ENCODE assay signal across 8 cellular contexts in genomic region chr9:132768932-132769894, GRCh38.
A peak's percentile ranks its signal among the peaks of the same experiment; 100 is the strongest.
DNase-seq lines count a peak whose midpoint lies in the region; ATAC-seq and TF ChIP-seq lines count a peak whose summit lies in the region.

No MANE protein-coding gene starts in this region.

- no peaks in the 10 kb centered on the region for H4K20me1 ChIP-seq in MM.1S (ENCODE audit: insufficient read depth, low read length)

- H3K9ac ChIP-seq in MM.1S (ENCODE audit: low read length) (peak overlapping the region; percentile 30; the same call in 1 of the 2 replicates), iPS-20b (ENCODE audit: low read depth, low read length) (peak overlapping the region; percentile 86; the same call in 1 of the 2 replicates)

- peak overlapping the region; percentile 91 for H3K4me2 ChIP-seq in MM.1S (ENCODE audit: low read depth, low read length)

- WGBS in body of pancreas, 2 donors, result 1% methylated on average over 24 to 25 of the region's 25 CpGs
- 0 to 1% (median 1%) methylated on average over 25 of the region's 25 CpGs for WGBS in spleen, 5 donors

- peak; percentile 40 for TF ChIP-seq CTCF in MM.1S (IDR thresholded peaks at IDR 0.05; ENCODE audit: low read length)
- TF ChIP-seq CTCF in body of pancreas (IDR thresholded peaks at IDR 0.05), result peak; percentile 33 to 55 (median 46)
- peak; percentile 18 to 74 (median 52) for TF ChIP-seq CTCF in spleen (IDR thresholded peaks at IDR 0.05 in 8 of 11, conservative IDR thresholded peaks at IDR 0.05 in 3 of 11)

- DNase-seq in DMS 273 (lab: John Stamatoyannopoulos, UW; ENCODE audit: unreplicated experiment), result peak; percentile 80
- peak; percentile 35 for DNase-seq in MM.1S
- DNase-seq in T-helper 22 cell (ENCODE audit: low read depth), result peak; percentile 37
- DNase-seq in body of pancreas, result peak; percentile 63 to 70 (median 64)
- DNase-seq in spleen, result peak; percentile 83

- H3K36me3 ChIP-seq in MM.1S (replicated peaks; ENCODE audit: insufficient read depth, low read length), result no peaks in the 10 kb centered on the region
- H3K36me3 ChIP-seq in body of pancreas (replicated peaks in 1 of 2; ENCODE audit: insufficient read depth in 1 of 2, low read depth in 2 of 2), result no peaks in the 10 kb centered on the region
- no peaks in the 10 kb centered on the region for H3K36me3 ChIP-seq in iPS-20b (ENCODE audit: insufficient read depth, low read depth, low read length)
- no peaks in the 10 kb centered on the region for H3K36me3 ChIP-seq in spleen

- H3K27me3 ChIP-seq in MM.1S (replicated peaks; ENCODE audit: insufficient read depth, low read length) (peaks cover 52% of the 10 kb centered on the region), body of pancreas (no peaks in the 10 kb centered on the region), iPS-20b (ENCODE audit: insufficient read depth, low read length) (peaks cover 26% of the 10 kb centered on the region), spleen (replicated peaks in 1 of 7) (no peaks in the 10 kb centered on the region)

- H2AFZ ChIP-seq in MM.1S (ENCODE audit: low read length), result peak overlapping the region; percentile 95

- ATAC-seq in GM21367 (IDR thresholded peaks at IDR 0.05; ENCODE audit: unreplicated experiment) (peak; percentile 43), body of pancreas (peak; percentile 72), HG03571 (IDR thresholded peaks at IDR 0.05; ENCODE audit: unreplicated experiment) (no peak)

- no peak overlapping the region for H3K27ac ChIP-seq in MM.1S (ENCODE audit: low read length)
- H3K27ac ChIP-seq in body of pancreas, result peak overlapping the region; percentile 8 to 81 (median 64)
- peak overlapping the region; percentile 30 for H3K27ac ChIP-seq in iPS-20b (ENCODE audit: low read length)
- peak overlapping the region; percentile 79 to 90 (median 86) for H3K27ac ChIP-seq in spleen

- intact Hi-C loops in body of pancreas (cut with DNase I) (no loop called here), spleen (cut with DNase I; ENCODE audit: low total_unique reads) (no loop called here)

- H3K4me3 ChIP-seq in MM.1S (ENCODE audit: low read length) (peak overlapping the region; percentile 84), body of pancreas (peak overlapping the region; percentile 14 to 41), iPS-20b (ENCODE audit: low read length) (peak overlapping the region; percentile 86), spleen (peak overlapping the region; percentile 58 to 97 (median 87))

- no peaks in the 10 kb centered on the region for H3F3A ChIP-seq in MM.1S (ENCODE audit: insufficient read depth, low read length)

- no peaks in the 10 kb centered on the region for H3K79me2 ChIP-seq in MM.1S (ENCODE audit: low read length)

- TF ChIP-seq POLR2A in body of pancreas (IDR thresholded peaks at IDR 0.05) (peak in 2 of 3 donors; percentile 30 to 32), spleen (IDR thresholded peaks at IDR 0.05) (no peak)

- H3K9me2 ChIP-seq in MM.1S (replicated peaks; ENCODE audit: insufficient read depth, low read length), result no peaks in the 10 kb centered on the region

- H3K9me3 ChIP-seq in MM.1S (replicated peaks; ENCODE audit: insufficient read depth, low read length), result no peaks in the 10 kb centered on the region
- H3K9me3 ChIP-seq in body of pancreas, result no peaks in the 10 kb centered on the region
- no peaks in the 10 kb centered on the region for H3K9me3 ChIP-seq in iPS-20b (ENCODE audit: insufficient read depth, low read depth, low read length)
- peaks cover 0 to 7% (median 0%) of the 10 kb centered on the region in 8 donors for H3K9me3 ChIP-seq in spleen

- H3K4me1 ChIP-seq in MM.1S (ENCODE audit: low read length) (no peaks in the 10 kb centered on the region), body of pancreas (peaks cover 6% of the 10 kb centered on the region), iPS-20b (ENCODE audit: insufficient read depth, low read length) (peaks cover 2% of the 10 kb centered on the region), spleen (peaks cover 5 to 23% (median 17%) of the 10 kb centered on the region in 6 donors)

Comparison
In these comparisons a context has a peak if more than half of its experiments do, and no peak if none do; other contexts are left out.
1. H3K4me3 ChIP-seq: peak in every context shown above with its lines; median percentile 87 in spleen; 86 in iPS-20b; 84 in MM.1S; 28 in body of pancreas.
2. POLR2A ChIP-seq: peak in body of pancreas (2 of 3); none in spleen (0 of 3).
3. Peak in every context shown above with its lines, with median percentiles within 50 percentile points of each other: DNase-seq and CTCF ChIP-seq.